Comparison of ENCODE assay signal across 14 cellular contexts in genomic region chr13:26952551-26953138, GRCh38.
"Had no signal": no experiment of that assay in that cellular context is flagged by ENCODE, and none has a peak within 500 bp of the region (broad histone marks: within the 10 kb centered on the region; RNA-seq: fewer than 3 reads in every experiment).

No MANE protein-coding gene starts in this region.

- H3K4me1 ChIP-seq: foreskin keratinocyte, left ventricle myocardium inferior had no signal

- H3K36me3 ChIP-seq: left ventricle myocardium inferior had no signal

- FAIRE-seq: endothelial cell of umbilical vein, keratinocyte had no signal

- ATAC-seq: foreskin keratinocyte had no signal

- H3K9me3 ChIP-seq: left ventricle myocardium inferior had no signal

- H3K27ac ChIP-seq: foreskin keratinocyte, left ventricle myocardium inferior, skin epidermis had no signal

- H3K4me3 ChIP-seq: left ventricle myocardium inferior, skin epidermis had no signal

- DNase-seq: activated CD4-positive, alpha-beta T cell treated with anti-CD3 and anti-CD28 coated beads, Interleukin-2, amount 50 U/mL, for 4 hours; activated CD4-positive, CD25-positive, alpha-beta regulatory T cell treated with anti-CD3 and anti-CD28 coated beads, Interleukin-2, amount 50 U/mL, for 72 hours; activated gamma-delta T cell; activated T-cell treated with anti-CD3 and anti-CD28 coated beads, Interleukin-2, amount 50 U/mL, for 48 hours; foreskin keratinocyte; head of caudate nucleus; left ventricle myocardium inferior; mesendoderm; retina; substantia nigra; trophoblast cell had no signal
